Comparison of ENCODE assay signal across 8 cellular contexts in genomic region chr15:34514251-34514760, GRCh38.
DNase-seq lines count a peak whose midpoint lies in the region; ATAC-seq and TF ChIP-seq lines count a peak whose summit lies in the region.

No MANE protein-coding gene starts in this region.

- WGBS in GM23248 (ENCODE audit: low coverage in 1 of 2, low lambda C conversion rate in 2 of 2, missing lambda C conversion rate in 2 of 2), 2 experiments = 1 to 3% methylated on average over 18 to 20 of the region's 42 CpGs

- in situ Hi-C loops in GM23248 (cut with MboI) = loop anchor here (25.0 kb wide), 1 partner anchor 152 kb away; the partner anchor contains the start of gene LPCAT4

- no peak overlapping the region for H3K27ac ChIP-seq in GM23248
- H3K27ac ChIP-seq in RWPE2 (ENCODE audit: poor library complexity, severe bottlenecking) = no peak overlapping the region
- H3K27ac ChIP-seq in dorsolateral prefrontal cortex = peak overlapping the region in 12 of 59 donors; percentile 13 to 78 (median 48)
- peak overlapping the region; percentile 28 to 55 for H3K27ac ChIP-seq in thoracic aorta

- H4K20me1 ChIP-seq in GM23248 (ENCODE audit: insufficient read depth) = no peaks in the 10 kb centered on the region

- H3F3A ChIP-seq in GM23248 (ENCODE audit: insufficient read depth) = peaks cover 9% of the 10 kb centered on the region

- H3K4me3 ChIP-seq in GM23248 (peak overlapping the region; percentile 79), RWPE2 (ENCODE audit: severe bottlenecking) (peak overlapping the region; percentile 37), dorsolateral prefrontal cortex (peak overlapping the region in 57 of 59 donors; percentile 37 to 78 (median 64)), thoracic aorta (peak overlapping the region; percentile 79)

- H3K9me2 ChIP-seq in GM23248 (ENCODE audit: insufficient read depth) = no peaks in the 10 kb centered on the region

- intact Hi-C loops in dorsolateral prefrontal cortex (cut with DNase I) = loop anchor here in 1 of 2 donors (10.0 kb wide), 1 partner anchor 70 kb away; the partner anchor contains the start of gene GOLGA8B

- H3K4me1 ChIP-seq in GM23248 (ENCODE audit: insufficient read depth) = no peaks in the 10 kb centered on the region
- no peaks in the 10 kb centered on the region for H3K4me1 ChIP-seq in RWPE2 (ENCODE audit: insufficient read depth, poor library complexity, severe bottlenecking)
- peaks cover 0 to 6% of the 10 kb centered on the region in 2 donors for H3K4me1 ChIP-seq in thoracic aorta (ENCODE audit: control insufficient read depth in 1 of 2, low read depth in 2 of 2)

- peak overlapping the region; percentile 96 for H2AFZ ChIP-seq in GM23248

- peak overlapping the region; percentile 94 for H3K4me2 ChIP-seq in GM23248 (ENCODE audit: unreplicated experiment)

- H3K27me3 ChIP-seq in GM23248 (replicated peaks; ENCODE audit: insufficient read depth) (0 out of 2 replicates have a peak, but pooled peaks cover 9% of the 10 kb centered on the region), RWPE2 (ENCODE audit: insufficient read depth, poor library complexity, severe bottlenecking) (peaks cover 15% of the 10 kb centered on the region), dorsolateral prefrontal cortex (peaks cover 0 to 50% (median 21%) of the 10 kb centered on the region in 45 donors), thoracic aorta (replicated peaks; ENCODE audit: insufficient read depth) (no peaks in the 10 kb centered on the region)

- TF ChIP-seq CTCF in RWPE2 (IDR thresholded peaks at IDR 0.05; ENCODE audit: poor library complexity, severe bottlenecking) = no peak
- TF ChIP-seq CTCF in dorsolateral prefrontal cortex (IDR thresholded peaks at IDR 0.05 in 54 of 56, conservative IDR thresholded peaks at IDR 0.05 in 2 of 56; ENCODE audit: low read depth in 1 of 56, partially characterized antibody in 56 of 56) = no peak
- no peak for TF ChIP-seq CTCF in thoracic aorta (IDR thresholded peaks at IDR 0.05)

- ATAC-seq in RWPE2 (ENCODE audit: low read depth) (peak; percentile 79), thoracic aorta (ENCODE audit: insufficient number of reproducible peaks, low FRiP score, low read depth) (no peak), GM21381 (IDR thresholded peaks at IDR 0.05; ENCODE audit: unreplicated experiment) (no peak)

- DNase-seq in GF-D8 (lab: John Stamatoyannopoulos, UW) (peak; percentile 14), GM23248 (peak; percentile 58), RWPE2 (ENCODE audit: low spot score) (no peak), dorsolateral prefrontal cortex (peak in 2 of 10 donors; percentile 4 to 42), lung microvascular endothelial cell (ENCODE audit: low read depth in 2 of 2) (peak; percentile 0 to 24), thoracic aorta (ENCODE audit: low spot score) (no peak), AML-193 (lab: John Stamatoyannopoulos, UW) (no peak)

- peak overlapping the region; percentile 65 for H3K9ac ChIP-seq in GM23248

- H3K9me3 ChIP-seq in GM23248 (ENCODE audit: low read depth) (no peaks in the 10 kb centered on the region), RWPE2 (ENCODE audit: severe bottlenecking) (no peaks in the 10 kb centered on the region), thoracic aorta (no peaks in the 10 kb centered on the region)

- H3K79me2 ChIP-seq in GM23248 (ENCODE audit: insufficient read depth) = no peaks in the 10 kb centered on the region

- no peaks in the 10 kb centered on the region for H3K36me3 ChIP-seq in GM23248 (ENCODE audit: low read depth)
- no peaks in the 10 kb centered on the region for H3K36me3 ChIP-seq in RWPE2 (ENCODE audit: low read depth)
- no peaks in the 10 kb centered on the region for H3K36me3 ChIP-seq in thoracic aorta

Comparison
In these comparisons a context has a peak if more than half of its experiments do, and no peak if none do; other contexts are left out.
1. DNase-seq: peak in GF-D8 (single experiment), GM23248 (single experiment) and lung microvascular endothelial cell (2 of 2); none in RWPE2 (single experiment), thoracic aorta (single experiment) and AML-193 (0 of 2).
2. H3K27ac ChIP-seq: peak in thoracic aorta (2 of 2); none in GM23248 (single experiment) and RWPE2 (single experiment).
3. Peak in every context shown above with its lines, with median percentiles within 50 percentile points of each other: H3K4me3 ChIP-seq.